34 cellular contexts compared by ENCODE assay signal in the genomic region with DNA sequence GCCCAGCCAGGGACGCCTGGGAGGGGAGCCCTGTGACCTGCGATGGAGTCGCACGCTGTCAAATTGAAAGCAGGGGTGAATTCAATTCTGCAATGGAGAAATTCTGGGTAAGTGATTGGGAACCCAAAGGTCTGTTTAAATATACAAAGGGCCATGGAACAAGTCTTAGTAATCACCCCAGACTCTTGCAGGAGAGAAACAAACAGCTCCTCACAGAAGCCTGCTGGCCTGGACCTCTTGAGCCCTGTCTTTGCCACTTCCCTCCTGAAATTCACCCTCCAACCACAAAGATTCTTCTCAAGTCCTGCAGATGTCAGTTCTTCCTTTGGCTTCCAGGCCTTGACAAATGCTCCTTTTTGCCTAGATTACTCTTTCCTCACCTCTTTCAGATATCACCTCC.
"Had no signal": no experiment of that assay in that cellular context is flagged by ENCODE, and none has a peak within 500 bp of the region (broad histone marks: within the 10 kb centered on the region; RNA-seq: fewer than 3 reads in every experiment).

No MANE protein-coding gene starts in this region.

- H3K27me3 ChIP-seq: adrenal gland, brain microvascular endothelial cell, esophagus squamous epithelium, gastroesophageal sphincter had no signal

- DNase-seq: activated CD4-positive, alpha-beta memory T cell treated with anti-CD3 and anti-CD28 coated beads for 36 hours; activated CD4-positive, alpha-beta T cell treated with anti-CD3 and anti-CD28 coated beads for 36 hours; activated CD4-positive, alpha-beta T cell treated with anti-CD3 and anti-CD28 coated beads, Interleukin-2, amount 10 ng/mL, durations not matched to agents 24 days and 14 days; activated CD4-positive, CD25-positive, alpha-beta regulatory T cell; activated CD4-positive, CD25-positive, alpha-beta regulatory T cell treated with anti-CD3 and anti-CD28 coated beads, Interleukin-2, amount 50 U/mL, for 72 hours; activated CD8-positive, alpha-beta memory T cell treated with anti-CD3 and anti-CD28 coated beads, Interleukin-2, amount 10 ng/mL, durations not matched to agents 7 days and 5 days; activated CD8-positive, alpha-beta memory T cell treated with anti-CD3 and anti-CD28 coated beads, Interleukin-2, amount 50 U/mL, for 4 hours; activated CD8-positive, alpha-beta T cell treated with anti-CD3 and anti-CD28 coated beads, Interleukin-2, amount 10 ng/mL, durations not matched to agents 7 days and 5 days; activated effector memory CD4-positive, alpha-beta T cell treated with anti-CD3 and anti-CD28 coated beads, Interleukin-2, amount 50 U/mL, for 16 hours; activated naive CD4-positive, alpha-beta T cell treated with anti-CD3 and anti-CD28 coated beads for 36 hours; activated naive CD8-positive, alpha-beta T cell treated with anti-CD3 and anti-CD28 coated beads for 36 hours; activated naive CD8-positive, alpha-beta T cell treated with anti-CD3 and anti-CD28 coated beads, Interleukin-2, amount 50 U/mL, for 24 hours; activated T-cell treated with anti-CD3 and anti-CD28 coated beads, Interleukin-2, amount 50 U/mL, for 1 hour; activated T-cell treated with anti-CD3 and anti-CD28 coated beads, Interleukin-2, amount 50 U/mL, for 48 hours; adrenal gland; amygdala; aorta; brain microvascular endothelial cell; caudate nucleus; cortex of kidney; dermis blood vessel endothelial cell; effector CD4-positive, alpha-beta T cell; effector memory CD8-positive, alpha-beta T cell; esophagus squamous epithelium; foreskin melanocyte; T-helper 2 cell had no signal

- H3K27ac ChIP-seq: adrenal gland, brain microvascular endothelial cell, epithelial cell of prostate, esophagus squamous epithelium, gastroesophageal sphincter had no signal

- H3K36me3 ChIP-seq: adrenal gland, brain microvascular endothelial cell, gastroesophageal sphincter had no signal

- H3K9me3 ChIP-seq: adrenal gland, esophagus squamous epithelium, gastroesophageal sphincter had no signal

- FAIRE-seq: colon, endometrium, endothelial cell of umbilical vein had no signal

- H3K4me3 ChIP-seq: adrenal gland, esophagus squamous epithelium, gastroesophageal sphincter had no signal

- H3K36me3 Mint-ChIP-seq: activated CD4-positive, alpha-beta memory T cell treated with anti-CD3 and anti-CD28 coated beads for 36 hours; activated CD8-positive, alpha-beta memory T cell treated with anti-CD3 and anti-CD28 coated beads, Interleukin-2, amount 10 ng/mL, durations not matched to agents 7 days and 5 days; activated naive CD4-positive, alpha-beta T cell treated with anti-CD3 and anti-CD28 coated beads, Interleukin-2, amount 50 U/mL, for 24 hours; activated naive CD8-positive, alpha-beta T cell treated with anti-CD3 and anti-CD28 coated beads for 36 hours had no signal

- H3K9me3 Mint-ChIP-seq: activated CD4-positive, alpha-beta memory T cell treated with anti-CD3 and anti-CD28 coated beads for 36 hours; activated CD4-positive, alpha-beta T cell treated with anti-CD3 and anti-CD28 coated beads, Interleukin-2, amount 10 ng/mL, durations not matched to agents 24 days and 14 days; activated naive CD4-positive, alpha-beta T cell treated with anti-CD3 and anti-CD28 coated beads for 36 hours; activated naive CD8-positive, alpha-beta T cell treated with anti-CD3 and anti-CD28 coated beads for 36 hours; activated naive CD8-positive, alpha-beta T cell treated with anti-CD3 and anti-CD28 coated beads, Interleukin-2, amount 50 U/mL, for 24 hours; activated T-helper 1 cell treated with anti-CD3 and anti-CD28 coated beads, Interleukin-12 subunit alpha, Interleukin-12 subunit beta, Interleukin-2, Interleukin-4 antibody, amounts not matched to agents 30 ng/mL and 10 ng/mL and 1 ng/mL, durations not matched to agents 14 hours and 24 hours and 36 hours; activated T-helper 2 cell treated with anti-CD3 and anti-CD28 coated beads, Interferon-gamma antibody, Interleukin-2, Interleukin-4, amounts not matched to agents 10 μg/mL and 5 μg/mL and 100 μg/mL, durations not matched to agents 14 hours and 24 hours and 36 hours; effector memory CD8-positive, alpha-beta T cell had no signal

- H3K4me1 ChIP-seq: adrenal gland had no signal

- H3K27me3 Mint-ChIP-seq: activated CD4-positive, alpha-beta T cell treated with anti-CD3 and anti-CD28 coated beads, Interleukin-2, amount 10 ng/mL, durations not matched to agents 24 days and 14 days; activated CD8-positive, alpha-beta memory T cell treated with anti-CD3 and anti-CD28 coated beads, Interleukin-2, amount 10 ng/mL, durations not matched to agents 7 days and 5 days; effector memory CD8-positive, alpha-beta T cell had no signal

- H3K27ac Mint-ChIP-seq: activated CD4-positive, alpha-beta memory T cell treated with anti-CD3 and anti-CD28 coated beads for 36 hours; activated CD4-positive, alpha-beta T cell treated with anti-CD3 and anti-CD28 coated beads for 36 hours; activated CD4-positive, alpha-beta T cell treated with anti-CD3 and anti-CD28 coated beads, Interleukin-2, amount 10 ng/mL, durations not matched to agents 24 days and 14 days; activated CD8-positive, alpha-beta memory T cell treated with anti-CD3 and anti-CD28 coated beads, Interleukin-2, amount 10 ng/mL, durations not matched to agents 7 days and 5 days; activated CD8-positive, alpha-beta T cell treated with anti-CD3 and anti-CD28 coated beads, Interleukin-2, amount 10 ng/mL, durations not matched to agents 7 days and 5 days; activated naive CD4-positive, alpha-beta T cell treated with anti-CD3 and anti-CD28 coated beads for 36 hours; activated naive CD4-positive, alpha-beta T cell treated with anti-CD3 and anti-CD28 coated beads, Interleukin-2, amount 50 U/mL, for 24 hours; activated naive CD8-positive, alpha-beta T cell treated with anti-CD3 and anti-CD28 coated beads for 36 hours; activated naive CD8-positive, alpha-beta T cell treated with anti-CD3 and anti-CD28 coated beads, Interleukin-2, amount 50 U/mL, for 24 hours; activated T-helper 1 cell treated with anti-CD3 and anti-CD28 coated beads, Interleukin-12 subunit alpha, Interleukin-12 subunit beta, Interleukin-2, Interleukin-4 antibody, amounts not matched to agents 30 ng/mL and 10 ng/mL and 1 ng/mL, durations not matched to agents 14 hours and 24 hours and 36 hours; activated T-helper 2 cell treated with anti-CD3 and anti-CD28 coated beads, Interferon-gamma antibody, Interleukin-2, Interleukin-4, amounts not matched to agents 10 μg/mL and 5 μg/mL and 100 μg/mL, durations not matched to agents 14 hours and 24 hours and 36 hours; effector memory CD8-positive, alpha-beta T cell had no signal

- H3K4me3 Mint-ChIP-seq: activated CD4-positive, alpha-beta memory T cell treated with anti-CD3 and anti-CD28 coated beads for 36 hours; activated CD4-positive, alpha-beta T cell treated with anti-CD3 and anti-CD28 coated beads for 36 hours; activated CD4-positive, alpha-beta T cell treated with anti-CD3 and anti-CD28 coated beads, Interleukin-2, amount 10 ng/mL, durations not matched to agents 24 days and 14 days; activated CD8-positive, alpha-beta memory T cell treated with anti-CD3 and anti-CD28 coated beads, Interleukin-2, amount 10 ng/mL, durations not matched to agents 7 days and 5 days; activated CD8-positive, alpha-beta T cell treated with anti-CD3 and anti-CD28 coated beads, Interleukin-2, amount 10 ng/mL, durations not matched to agents 7 days and 5 days; activated naive CD4-positive, alpha-beta T cell treated with anti-CD3 and anti-CD28 coated beads for 36 hours; activated naive CD4-positive, alpha-beta T cell treated with anti-CD3 and anti-CD28 coated beads, Interleukin-2, amount 50 U/mL, for 24 hours; activated naive CD8-positive, alpha-beta T cell treated with anti-CD3 and anti-CD28 coated beads for 36 hours; activated naive CD8-positive, alpha-beta T cell treated with anti-CD3 and anti-CD28 coated beads, Interleukin-2, amount 50 U/mL, for 24 hours; activated T-helper 1 cell treated with anti-CD3 and anti-CD28 coated beads, Interleukin-12 subunit alpha, Interleukin-12 subunit beta, Interleukin-2, Interleukin-4 antibody, amounts not matched to agents 30 ng/mL and 10 ng/mL and 1 ng/mL, durations not matched to agents 14 hours and 24 hours and 36 hours; effector memory CD8-positive, alpha-beta T cell had no signal

- H3K4me1 Mint-ChIP-seq: activated CD4-positive, alpha-beta T cell treated with anti-CD3 and anti-CD28 coated beads for 36 hours; activated CD4-positive, alpha-beta T cell treated with anti-CD3 and anti-CD28 coated beads, Interleukin-2, amount 10 ng/mL, durations not matched to agents 24 days and 14 days; activated CD8-positive, alpha-beta memory T cell treated with anti-CD3 and anti-CD28 coated beads, Interleukin-2, amount 10 ng/mL, durations not matched to agents 7 days and 5 days; activated naive CD4-positive, alpha-beta T cell treated with anti-CD3 and anti-CD28 coated beads, Interleukin-2, amount 50 U/mL, for 24 hours; activated naive CD8-positive, alpha-beta T cell treated with anti-CD3 and anti-CD28 coated beads for 36 hours; activated naive CD8-positive, alpha-beta T cell treated with anti-CD3 and anti-CD28 coated beads, Interleukin-2, amount 50 U/mL, for 24 hours had no signal
